ENCODE assay signal across 1 cellular context in genomic region chr1:64966158-64966963, GRCh38.
A peak's percentile ranks its signal among the peaks of the same experiment; 100 is the strongest.
TF ChIP-seq lines count a peak whose summit lies in the region.

Gene JAK1, minus strand, starts transcription at chr1:64966549. Its CDS starts 80,285 bp downstream, at chr1:64886264.

TF ChIP-seq in HEK293, 187 proteins besides CTCF, POLR2A, EP300 and RAD21 (continued from another document and continues in another):
- TF ChIP-seq ATF2 (tag by site-specific recombination; IDR thresholded peaks at IDR 0.05; ENCODE audit: low read depth): no peak
- TF ChIP-seq ZNF37A (tag by site-specific recombination; IDR thresholded peaks at IDR 0.05): peak; percentile 59; the same call in 1 of the 2 replicates
- TF ChIP-seq ZNF76 (tag by site-specific recombination; IDR thresholded peaks at IDR 0.05; ENCODE audit: borderline replicate concordance, low read depth): no peak
- TF ChIP-seq ZNF654 (tag by site-specific recombination; IDR thresholded peaks at IDR 0.05; ENCODE audit: low read depth): no peak
- no peak for TF ChIP-seq ZNF362 (tag by site-specific recombination; IDR thresholded peaks at IDR 0.05)
- TF ChIP-seq ZNF10 (tag by site-specific recombination; IDR thresholded peaks at IDR 0.05): no peak
- no peak for TF ChIP-seq ZNF776 (tag by site-specific recombination; IDR thresholded peaks at IDR 0.05; ENCODE audit: borderline replicate concordance)
- 0 out of 2 replicates have a peak, but pooled peaks have one; percentile 10 for TF ChIP-seq KLF1 (tag by site-specific recombination; IDR thresholded peaks at IDR 0.05)
- TF ChIP-seq ZNF777 (tag by site-specific recombination; IDR thresholded peaks at IDR 0.05; ENCODE audit: borderline replicate concordance): no peak
- no peak for TF ChIP-seq ZIC2 (tag by site-specific recombination; IDR thresholded peaks at IDR 0.05)
- TF ChIP-seq ZNF513 (tag by site-specific recombination; IDR thresholded peaks at IDR 0.05): no peak
- no peak for TF ChIP-seq ZNF248 (tag by site-specific recombination; IDR thresholded peaks at IDR 0.05)
- TF ChIP-seq TCF7L2 (IDR thresholded peaks at IDR 0.05; ENCODE audit: borderline replicate concordance, low read depth, low read length): no peak
- no peak for TF ChIP-seq ZSCAN4 (tag by site-specific recombination; IDR thresholded peaks at IDR 0.05)
- TF ChIP-seq ZNF138 (tag by site-specific recombination; IDR thresholded peaks at IDR 0.05; ENCODE audit: borderline replicate concordance): no peak
- TF ChIP-seq TRIM28 (IDR thresholded peaks at IDR 0.05; ENCODE audit: borderline replicate concordance, low read length): no peak
- no peak for TF ChIP-seq ZNF548 (tag by site-specific recombination; IDR thresholded peaks at IDR 0.05)
- TF ChIP-seq ZNF426 (tag by site-specific recombination; IDR thresholded peaks at IDR 0.05): no peak
- no peak for TF ChIP-seq ZSCAN5A (tag by site-specific recombination; IDR thresholded peaks at IDR 0.05)
- no peak for TF ChIP-seq ZNF600 (tag by site-specific recombination; IDR thresholded peaks at IDR 0.05)
- no peak for TF ChIP-seq ZNF350 (tag by site-specific recombination; IDR thresholded peaks at IDR 0.05)
- peak; percentile 47 for TF ChIP-seq ZBTB26 (tag by site-specific recombination; optimal IDR thresholded peaks at IDR 0.05)
- TF ChIP-seq ZSCAN30 (tag by site-specific recombination; IDR thresholded peaks at IDR 0.05): peak; percentile 37; the same call in 1 of the 2 replicates
- no peak for TF ChIP-seq ZBTB21 (tag by site-specific recombination; IDR thresholded peaks at IDR 0.05)
- TF ChIP-seq KLF17 (tag by site-specific recombination; IDR thresholded peaks at IDR 0.05): no peak
- TF ChIP-seq ZNF202 (tag by site-specific recombination; IDR thresholded peaks at IDR 0.05; ENCODE audit: borderline replicate concordance): no peak
- TF ChIP-seq OSR2 (tag by site-specific recombination; IDR thresholded peaks at IDR 0.05): no peak
- no peak for TF ChIP-seq AEBP2 (tag by site-specific recombination; IDR thresholded peaks at IDR 0.05; ENCODE audit: borderline replicate concordance)
- no peak for TF ChIP-seq ZNF645 (tag by site-specific recombination; IDR thresholded peaks at IDR 0.05)
- TF ChIP-seq ZFHX2 (tag by site-specific recombination; conservative IDR thresholded peaks at IDR 0.05): peak; percentile 19; the same call in 1 of the 2 replicates
- no peak for TF ChIP-seq HIC1 (tag by site-specific recombination; IDR thresholded peaks at IDR 0.05)
- no peak for TF ChIP-seq SETDB1 (IDR thresholded peaks at IDR 0.05; ENCODE audit: insufficient read length, low read length)
- TF ChIP-seq OVOL3 (tag by site-specific recombination; IDR thresholded peaks at IDR 0.05): no peak
- TF ChIP-seq ZNF24 (tag by site-specific recombination; IDR thresholded peaks at IDR 0.05): no peak
- TF ChIP-seq ZNF558 (tag by site-specific recombination; IDR thresholded peaks at IDR 0.05): no peak
- no peak for TF ChIP-seq ZNF639 (tag by site-specific recombination; IDR thresholded peaks at IDR 0.05)
- peak; percentile 19; the same call in 1 of the 2 replicates for TF ChIP-seq ZNF184 (tag by site-specific recombination; IDR thresholded peaks at IDR 0.05)
- TF ChIP-seq ZNF341 (tag by site-specific recombination; IDR thresholded peaks at IDR 0.05; ENCODE audit: low read depth): no peak
- no peak for TF ChIP-seq ZNF544 (tag by site-specific recombination; IDR thresholded peaks at IDR 0.05)
- no peak for TF ChIP-seq ELK4 (IDR thresholded peaks at IDR 0.05; ENCODE audit: borderline replicate concordance, low read depth, low read length)
- TF ChIP-seq ZNF660 (tag by site-specific recombination; IDR thresholded peaks at IDR 0.05): peak; percentile 64; the same call in 1 of the 2 replicates
- TF ChIP-seq ZNF580 (tag by site-specific recombination; IDR thresholded peaks at IDR 0.05): no peak
- TF ChIP-seq ZNF529 (tag by site-specific recombination; IDR thresholded peaks at IDR 0.05; ENCODE audit: insufficient replicate concordance): no peak
- no peak for TF ChIP-seq WT1 (tag by site-specific recombination; IDR thresholded peaks at IDR 0.05)
- no peak for TF ChIP-seq ZNF274 (IDR thresholded peaks at IDR 0.05; ENCODE audit: low read length)
- no peak for TF ChIP-seq ZNF274 (tag by site-specific recombination; IDR thresholded peaks at IDR 0.05; ENCODE audit: borderline replicate concordance)
- TF ChIP-seq ZFP41 (tag by site-specific recombination; IDR thresholded peaks at IDR 0.05; ENCODE audit: borderline replicate concordance): no peak
- no peak for TF ChIP-seq ZSCAN23 (tag by site-specific recombination; IDR thresholded peaks at IDR 0.05)
- 0 out of 2 replicates have a peak, but pooled peaks have one; percentile 44 for TF ChIP-seq ZXDB (tag by site-specific recombination; IDR thresholded peaks at IDR 0.05)
- TF ChIP-seq ZNF571 (tag by site-specific recombination; IDR thresholded peaks at IDR 0.05): no peak
